Comparison of ENCODE assay signal across 8 cellular contexts in the genomic region with DNA sequence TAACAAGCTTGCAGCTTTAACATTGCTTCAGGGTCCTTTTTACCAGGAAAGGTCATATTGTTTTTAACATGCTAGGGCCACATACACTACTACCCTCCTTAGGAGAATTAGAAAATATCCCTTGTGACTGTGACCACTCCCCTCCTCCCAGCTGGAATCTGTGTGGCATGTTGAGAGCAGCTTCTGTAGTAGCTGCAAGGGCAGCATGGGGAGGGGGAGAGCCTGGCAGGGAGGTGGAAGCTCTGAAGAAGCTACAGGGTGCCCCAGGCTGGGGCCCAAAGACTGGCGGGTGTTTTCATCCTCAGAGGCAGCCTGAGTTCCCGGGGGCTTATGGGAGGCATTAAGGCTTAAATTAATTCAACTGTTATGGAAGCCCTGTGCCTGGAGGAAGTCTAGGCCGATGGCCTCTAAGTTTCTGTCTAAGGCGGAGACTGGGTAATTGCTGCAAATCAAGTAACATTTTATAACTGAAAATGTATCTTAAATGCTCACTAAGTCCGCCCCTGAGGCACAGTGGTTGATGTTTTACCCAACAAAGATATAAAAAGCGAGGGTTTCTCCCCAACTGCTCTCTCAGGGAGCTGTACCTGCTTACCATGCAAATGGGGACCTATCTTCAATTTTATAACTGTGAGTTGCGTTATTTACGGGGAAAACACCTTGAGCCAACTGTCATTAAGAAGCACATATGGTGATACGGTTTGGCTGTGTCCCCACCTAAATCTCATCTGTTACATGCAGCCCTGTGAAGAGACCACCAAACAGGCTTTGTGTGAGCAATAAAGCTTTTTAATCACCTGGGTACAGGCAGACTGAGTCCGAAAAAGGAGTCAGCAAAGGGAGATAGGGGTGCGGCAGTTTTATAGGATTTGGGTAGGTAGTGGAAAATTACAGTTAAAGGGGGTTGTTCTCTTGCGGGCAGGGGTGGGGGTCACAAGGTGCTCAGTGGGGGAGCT. TPM values are rescaled to one million over a fixed set of nuclear protein-coding genes. Genes with fewer than 3 reads are reported as not detected.
DNase-seq lines count a peak whose midpoint lies in the region; ATAC-seq and TF ChIP-seq lines count a peak whose summit lies in the region.

No MANE protein-coding gene starts in this region.

- peak overlapping the region; percentile 77 for H3K9ac ChIP-seq in DND-41 (ENCODE audit: low read depth, low read length)

- H3K9me3 ChIP-seq in DND-41 (ENCODE audit: insufficient read depth, low read length, severe bottlenecking) (no peaks in the 10 kb centered on the region), stomach (no peaks in the 10 kb centered on the region), uterus (no peaks in the 10 kb centered on the region)

- H3K79me2 ChIP-seq in DND-41 (ENCODE audit: insufficient read depth, low read length): peaks cover 90% of the 10 kb centered on the region

- ATAC-seq in DND-41 (ENCODE audit: insufficient read depth, low read depth) (peak; percentile 73), GM19351 (IDR thresholded peaks at IDR 0.05; ENCODE audit: unreplicated experiment) (peak; percentile 67), HG03108 (IDR thresholded peaks at IDR 0.05; ENCODE audit: unreplicated experiment) (peak; percentile 77), esophagus mucosa (no peak)
- ATAC-seq in central memory CD8-positive, alpha-beta T cell (replicated peaks; ENCODE audit: extremely low read depth, poor library complexity, severe bottlenecking): no peak

- DNase-seq in DND-41 (peak; percentile 79), stomach (no peak), uterus (no peak), NCI-H1436 treated with DMSO at 0.1 percent for 48 hours (lab: John Stamatoyannopoulos, UW) (no peak)
- DNase-seq in central memory CD8-positive, alpha-beta T cell (ENCODE audit: low spot score in 2 of 2): no peak

- no peaks in the 10 kb centered on the region for H3K27me3 ChIP-seq in DND-41 (ENCODE audit: insufficient read depth, low read length, poor library complexity)
- no peaks in the 10 kb centered on the region for H3K27me3 ChIP-seq in stomach
- H3K27me3 ChIP-seq in uterus: no peaks in the 10 kb centered on the region

- intact Hi-C loops in stomach (cut with DNase I; ENCODE audit: low total_unique reads) (no loop called here), uterus (cut with DNase I; ENCODE audit: low total_unique reads) (no loop called here)

- no peak overlapping the region for H3K4me3 Mint-ChIP-seq in central memory CD8-positive, alpha-beta T cell

- TF ChIP-seq POLR2A in stomach (IDR thresholded peaks at IDR 0.05): no peak
- no peak for TF ChIP-seq POLR2A in uterus (IDR thresholded peaks at IDR 0.05)

- H3K36me3 Mint-ChIP-seq in central memory CD8-positive, alpha-beta T cell (ENCODE audit: insufficient read depth): peaks cover 1% of the 10 kb centered on the region

- peak overlapping the region; percentile 56 for H3K4me2 ChIP-seq in DND-41 (ENCODE audit: insufficient read depth, low read length)

- peaks cover 24% of the 10 kb centered on the region for H3K4me1 Mint-ChIP-seq in central memory CD8-positive, alpha-beta T cell

- H3K4me1 ChIP-seq in DND-41 (ENCODE audit: insufficient read depth, low read length): peaks cover 74% of the 10 kb centered on the region
- peaks cover 0 to 32% (median 11%) of the 10 kb centered on the region in 4 donors for H3K4me1 ChIP-seq in stomach
- no peaks in the 10 kb centered on the region for H3K4me1 ChIP-seq in uterus

- peak overlapping the region; percentile 81 for H3K27ac Mint-ChIP-seq in central memory CD8-positive, alpha-beta T cell (ENCODE audit: low read depth)

- H3K4me3 ChIP-seq in DND-41 (ENCODE audit: low read depth in 1 of 2, low read length in 2 of 2) (peak overlapping the region in 1 of 2 experiments; percentile 37; a peak in 1 of 4 replicates), stomach (no peak overlapping the region), uterus (no peak overlapping the region)

- peak overlapping the region; percentile 95 for H3K27ac ChIP-seq in DND-41 (ENCODE audit: low read length)
- H3K27ac ChIP-seq in stomach: peak overlapping the region in 1 of 5 donors; percentile 77
- H3K27ac ChIP-seq in uterus: peak overlapping the region in 1 of 2 donors; percentile 37

- 82 to 93% (median 85%) methylated on average over 11 to 12 of the region's 12 CpGs for WGBS in stomach, 5 donors

- no peak for TF ChIP-seq CTCF in DND-41 (IDR thresholded peaks at IDR 0.05; ENCODE audit: borderline replicate concordance, extremely low read depth, low read length, poor library complexity, severe bottlenecking)
- TF ChIP-seq CTCF in stomach (IDR thresholded peaks at IDR 0.05): no peak
- no peak for TF ChIP-seq CTCF in uterus (IDR thresholded peaks at IDR 0.05)

- no peaks in the 10 kb centered on the region for H3K9me3 Mint-ChIP-seq in central memory CD8-positive, alpha-beta T cell

- H3K36me3 ChIP-seq in DND-41 (ENCODE audit: insufficient read depth, low read length) (peaks cover 38% of the 10 kb centered on the region), stomach (peaks cover 0 to 16% (median 3%) of the 10 kb centered on the region in 4 donors), uterus (no peaks in the 10 kb centered on the region)

- H3K27me3 Mint-ChIP-seq in central memory CD8-positive, alpha-beta T cell: no peaks in the 10 kb centered on the region

- no peak for TF ChIP-seq EP300 in stomach (IDR thresholded peaks at IDR 0.05)

- H2AFZ ChIP-seq in DND-41 (ENCODE audit: low read depth, low read length): no peak overlapping the region

- H4K20me1 ChIP-seq in DND-41 (ENCODE audit: insufficient read depth, low read length): no peaks in the 10 kb centered on the region

RNA-seq across cellular contexts. Expression of a gene that starts 37.4 kb away (rescaled TPM):
- 10 to 100 TPM in 2 of 5 donors, 1 to 10 TPM in 3; 2.3 to 13.4 (median 9.4) TPM for total RNA-seq in stomach
- polyA plus RNA-seq in stomach: 1 to 10 TPM; 2.1 to 7.8 (median 5.4) TPM
- 1 to 10 TPM; 3.5 to 7.4 (median 6.2) TPM for total RNA-seq in uterus
- 1.6 TPM for total RNA-seq in esophagus mucosa

RNA-seq across cellular contexts. Expression of a gene that starts 37.8 kb away (rescaled TPM):
- total RNA-seq in stomach (10 to 100 TPM in 4 of 5 donors, 1 to 10 TPM in 1; 1.8 to 42.0 (median 22.2) TPM), uterus (10 to 100 TPM; 11.4 to 32.3 (median 14.5) TPM), esophagus mucosa (13.9 TPM)
- polyA plus RNA-seq in stomach: 10 to 100 TPM in 2 of 3 donors, 1 to 10 TPM in 1; 6.9 to 39.7 (median 13.3) TPM

Comparison
In these comparisons a context has a peak if more than half of its experiments do, and no peak if none do; other contexts are left out.
1. ATAC-seq: peak in DND-41 (single experiment), GM19351 (single experiment) and HG03108 (single experiment); none in central memory CD8-positive, alpha-beta T cell (single experiment) and esophagus mucosa (single experiment).